In genomic region chr4:160514126-160514525, GRCh38 we compare ENCODE assay signal across 28 cellular contexts.
A peak's percentile ranks its signal among the peaks of the same experiment; 100 is the strongest.
DNase-seq lines count a peak whose midpoint lies in the region; ATAC-seq, FAIRE-seq and TF ChIP-seq lines count a peak whose summit lies in the region.
"Had no signal": no experiment of that assay in that cellular context is flagged by ENCODE, and none has a peak within 500 bp of the region (broad histone marks: within the 10 kb centered on the region; RNA-seq: fewer than 3 reads in every experiment).

No MANE protein-coding gene starts in this region.

- no peaks in the 10 kb centered on the region for H3K79me2 ChIP-seq in astrocyte (ENCODE audit: insufficient read depth, low read length)

- peaks cover 2% of the 10 kb centered on the region for H3K4me1 Mint-ChIP-seq in astrocyte (ENCODE audit: low read depth, unreplicated experiment)
- H3K4me1 Mint-ChIP-seq: CD14-positive monocyte; CD8-positive, alpha-beta memory T cell had no signal

- H2AFZ ChIP-seq in astrocyte (ENCODE audit: low read depth, low read length): no peak overlapping the region

- DNase-seq in H4 (ENCODE audit: low spot score) (peak; percentile 10), astrocyte (ENCODE audit: low read depth) (peak; percentile 51), epithelial cell of esophagus (ENCODE audit: low read depth) (peak; percentile 2), myocyte (ENCODE audit: low read depth) (peak; percentile 45), GM10248 (ENCODE audit: extremely low spot score) (no peak), DMS153 treated with DMSO at 0.1 percent for 48 hours (lab: John Stamatoyannopoulos, UW; ENCODE audit: unreplicated experiment) (no peak)
- DNase-seq: 8988T; ACHN; BE2C; Calu3; CD8-positive, alpha-beta memory T cell; DND-41; H7; KBM-7; NCI-H1048; NCI-H1417; NCI-H1694; NCI-H2081; NCI-H2171; NCI-H226; NCI-H510A; NCI-H69; Peyer's patch; SK-N-SH had no signal

- H3K27me3 ChIP-seq in astrocyte (ENCODE audit: insufficient read depth, low read length): no peaks in the 10 kb centered on the region
- H3K27me3 ChIP-seq: BE2C, Peyer's patch had no signal

- ATAC-seq in HG03354 (IDR thresholded peaks at IDR 0.05; ENCODE audit: poor library complexity, severe bottlenecking, unreplicated experiment) (no peak), HG03039 (IDR thresholded peaks at IDR 0.05; ENCODE audit: unreplicated experiment) (no peak)

- H3K27ac ChIP-seq in astrocyte (ENCODE audit: low read depth, low read length): no peak overlapping the region
- H3K27ac ChIP-seq: Peyer's patch had no signal

- H3K4me3 Mint-ChIP-seq in astrocyte (ENCODE audit: unreplicated experiment): no peak overlapping the region
- H3K4me3 Mint-ChIP-seq: CD14-positive monocyte; CD8-positive, alpha-beta memory T cell had no signal

- H3K4me2 ChIP-seq in astrocyte (ENCODE audit: low read length): no peak overlapping the region
- H3K4me2 ChIP-seq: SK-N-SH had no signal

- H3K9ac ChIP-seq in astrocyte (ENCODE audit: low read length): no peak overlapping the region
- H3K9ac ChIP-seq: SK-N-SH had no signal

- H3K36me3 ChIP-seq in astrocyte (ENCODE audit: insufficient read depth, low read length): no peaks in the 10 kb centered on the region
- H3K36me3 ChIP-seq: BE2C, Peyer's patch had no signal

- H3K4me3 ChIP-seq in astrocyte (ENCODE audit: insufficient read depth, low read depth, low read length) (no peak overlapping the region), epithelial cell of esophagus (ENCODE audit: low read length) (no peak overlapping the region)
- H3K4me3 ChIP-seq: Peyer's patch had no signal

- H3K27me3 Mint-ChIP-seq in astrocyte (ENCODE audit: low read depth, unreplicated experiment): no peaks in the 10 kb centered on the region
- H3K27me3 Mint-ChIP-seq: CD8-positive, alpha-beta memory T cell had no signal

- CTCF ChIA-PET in GM10248 (lab: Yijun Ruan, JAX): interaction anchor here (1.0 to 1.6 kb wide), 2 partner anchors 11 to 25 kb away, joined by 3 read pairs; no protein-coding TSS in a partner anchor

- no peaks in the 10 kb centered on the region for H3K9me3 Mint-ChIP-seq in astrocyte (ENCODE audit: unreplicated experiment)

- POLR2A ChIA-PET in GM10248 (lab: Yijun Ruan, JAX): no interaction called here

- no peak overlapping the region for H3K27ac Mint-ChIP-seq in astrocyte (ENCODE audit: unreplicated experiment)
- H3K27ac Mint-ChIP-seq: CD14-positive monocyte; CD8-positive, alpha-beta memory T cell had no signal

- H3K9me3 ChIP-seq in astrocyte (ENCODE audit: insufficient read depth, low read depth, low read length): no peaks in the 10 kb centered on the region
- H3K9me3 ChIP-seq: BE2C, Peyer's patch, SK-N-SH had no signal

- TF ChIP-seq CTCF in astrocyte (IDR thresholded peaks at IDR 0.05; ENCODE audit: insufficient read depth, low read depth, low read length): no peak
- no peak for TF ChIP-seq CTCF in epithelial cell of esophagus (IDR thresholded peaks at IDR 0.05; ENCODE audit: insufficient read depth, low read depth, low read length, missing control alignments)
- no peak for TF ChIP-seq CTCF in GM10248 (IDR thresholded peaks at IDR 0.05; ENCODE audit: control extremely low read depth, extremely low read depth, low read depth, missing control alignments)

- H4K20me1 ChIP-seq in astrocyte (ENCODE audit: insufficient read depth, low read length): no peaks in the 10 kb centered on the region

- no peaks in the 10 kb centered on the region for H3K4me1 ChIP-seq in astrocyte (ENCODE audit: insufficient read depth, low read length)
- H3K4me1 ChIP-seq: BE2C, Peyer's patch had no signal

- H3K36me3 Mint-ChIP-seq in astrocyte (ENCODE audit: low read depth, unreplicated experiment): no peaks in the 10 kb centered on the region
- H3K36me3 Mint-ChIP-seq: CD14-positive monocyte; CD8-positive, alpha-beta memory T cell had no signal

- no peak for FAIRE-seq in astrocyte (lab: Jason Lieb, UNC)
- FAIRE-seq: GM18507 had no signal

Comparison
In these comparisons a context has a peak if more than half of its experiments do, and no peak if none do; other contexts are left out.
1. DNase-seq: peak in H4 (single experiment), astrocyte (single experiment), epithelial cell of esophagus (single experiment) and myocyte (single experiment); none in GM10248 (single experiment) and DMS153 treated with DMSO at 0.1 percent for 48 hours (single experiment).